1 cellular context compared by ENCODE assay signal in genomic region chr1:150160964-150161626, GRCh38.
A peak's percentile ranks its signal among the peaks of the same experiment; 100 is the strongest.
TF ChIP-seq lines count a peak whose summit lies in the region.

No MANE protein-coding gene starts in this region.

TF ChIP-seq in GM12878, 131 proteins besides CTCF, POLR2A, EP300 and RAD21 (continued from another document):
- TF ChIP-seq ZNF687 (IDR thresholded peaks at IDR 0.05) (peak; percentile 91), NR2C2 (IDR thresholded peaks at IDR 0.05; ENCODE audit: borderline replicate concordance, control insufficient read depth, insufficient read length, low read depth) (no peak), BHLHE40 (IDR thresholded peaks at IDR 0.05; ENCODE audit: borderline replicate concordance in 1 of 2, low read depth in 2 of 2, low read length in 1 of 2) (0 out of 4 replicates have a peak, but pooled peaks of 1 of the 2 experiments have one; percentile 28), MAX (IDR thresholded peaks at IDR 0.05; ENCODE audit: low read depth, low read length) (peak; percentile 45; the same call in 1 of the 2 replicates), SMARCA5 (IDR thresholded peaks at IDR 0.05) (0 out of 2 replicates have a peak, but pooled peaks have one; percentile 11), POLR2AphosphoS2 (IDR thresholded peaks at IDR 0.05; ENCODE audit: low read depth, low read length) (peak; percentile 11; the same call in 1 of the 2 replicates), JUNB (IDR thresholded peaks at IDR 0.05) (no peak), ATF7 (IDR thresholded peaks at IDR 0.05; ENCODE audit: low read depth) (peak; percentile 10; the same call in 1 of the 2 replicates), MEF2A (IDR thresholded peaks at IDR 0.05; ENCODE audit: insufficient read depth, low read depth, low read length) (0 out of 2 replicates have a peak, but pooled peaks have one; percentile 4), BACH1 (IDR thresholded peaks at IDR 0.05; ENCODE audit: borderline replicate concordance) (peak; percentile 36; the same call in 1 of the 2 replicates), PRDM15 (CRISPR knock-in tag; IDR thresholded peaks at IDR 0.05) (peak; percentile 75), MEF2B (IDR thresholded peaks at IDR 0.05; ENCODE audit: partially characterized antibody, poor library complexity, severe bottlenecking) (peak; percentile 79), SMAD5 (IDR thresholded peaks at IDR 0.05; ENCODE audit: low read depth) (peak; percentile 53; the same call in 1 of the 2 replicates), CHD2 (IDR thresholded peaks at IDR 0.05; ENCODE audit: borderline replicate concordance, low read depth, low read length) (0 out of 2 replicates have a peak, but pooled peaks have one; percentile 33), PAX5 (IDR thresholded peaks at IDR 0.05; ENCODE audit: borderline replicate concordance, low read depth, low read length) (0 out of 2 replicates have a peak, but pooled peaks have one; percentile 15), JUND (IDR thresholded peaks at IDR 0.05; ENCODE audit: low read depth, low read length) (peak; percentile 28; the same call in 1 of the 2 replicates), POLR2AphosphoS5 (IDR thresholded peaks at IDR 0.05; ENCODE audit: low read length) (peak; percentile 62), SKIL (IDR thresholded peaks at IDR 0.05; ENCODE audit: low read depth, poor library complexity, severe bottlenecking) (peak; percentile 16)
- TF ChIP-seq, protein P1, sequence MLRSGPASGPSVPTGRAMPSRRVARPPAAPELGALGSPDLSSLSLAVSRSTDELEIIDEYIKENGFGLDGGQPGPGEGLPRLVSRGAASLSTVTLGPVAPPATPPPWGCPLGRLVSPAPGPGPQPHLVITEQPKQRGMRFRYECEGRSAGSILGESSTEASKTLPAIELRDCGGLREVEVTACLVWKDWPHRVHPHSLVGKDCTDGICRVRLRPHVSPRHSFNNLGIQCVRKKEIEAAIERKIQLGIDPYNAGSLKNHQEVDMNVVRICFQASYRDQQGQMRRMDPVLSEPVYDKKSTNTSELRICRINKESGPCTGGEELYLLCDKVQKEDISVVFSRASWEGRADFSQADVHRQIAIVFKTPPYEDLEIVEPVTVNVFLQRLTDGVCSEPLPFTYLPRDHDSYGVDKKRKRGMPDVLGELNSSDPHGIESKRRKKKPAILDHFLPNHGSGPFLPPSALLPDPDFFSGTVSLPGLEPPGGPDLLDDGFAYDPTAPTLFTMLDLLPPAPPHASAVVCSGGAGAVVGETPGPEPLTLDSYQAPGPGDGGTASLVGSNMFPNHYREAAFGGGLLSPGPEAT (IDR thresholded peaks at IDR 0.05; ENCODE audit: low read depth) = no peak
- TF ChIP-seq, protein P2, sequence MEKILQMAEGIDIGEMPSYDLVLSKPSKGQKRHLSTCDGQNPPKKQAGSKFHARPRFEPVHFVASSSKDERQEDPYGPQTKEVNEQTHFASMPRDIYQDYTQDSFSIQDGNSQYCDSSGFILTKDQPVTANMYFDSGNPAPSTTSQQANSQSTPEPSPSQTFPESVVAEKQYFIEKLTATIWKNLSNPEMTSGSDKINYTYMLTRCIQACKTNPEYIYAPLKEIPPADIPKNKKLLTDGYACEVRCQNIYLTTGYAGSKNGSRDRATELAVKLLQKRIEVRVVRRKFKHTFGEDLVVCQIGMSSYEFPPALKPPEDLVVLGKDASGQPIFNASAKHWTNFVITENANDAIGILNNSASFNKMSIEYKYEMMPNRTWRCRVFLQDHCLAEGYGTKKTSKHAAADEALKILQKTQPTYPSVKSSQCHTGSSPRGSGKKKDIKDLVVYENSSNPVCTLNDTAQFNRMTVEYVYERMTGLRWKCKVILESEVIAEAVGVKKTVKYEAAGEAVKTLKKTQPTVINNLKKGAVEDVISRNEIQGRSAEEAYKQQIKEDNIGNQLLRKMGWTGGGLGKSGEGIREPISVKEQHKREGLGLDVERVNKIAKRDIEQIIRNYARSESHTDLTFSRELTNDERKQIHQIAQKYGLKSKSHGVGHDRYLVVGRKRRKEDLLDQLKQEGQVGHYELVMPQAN (conservative IDR thresholded peaks at IDR 0.05) = 0 out of 2 replicates have a peak, but pooled peaks have one; percentile 30
- TF ChIP-seq, protein P3, sequence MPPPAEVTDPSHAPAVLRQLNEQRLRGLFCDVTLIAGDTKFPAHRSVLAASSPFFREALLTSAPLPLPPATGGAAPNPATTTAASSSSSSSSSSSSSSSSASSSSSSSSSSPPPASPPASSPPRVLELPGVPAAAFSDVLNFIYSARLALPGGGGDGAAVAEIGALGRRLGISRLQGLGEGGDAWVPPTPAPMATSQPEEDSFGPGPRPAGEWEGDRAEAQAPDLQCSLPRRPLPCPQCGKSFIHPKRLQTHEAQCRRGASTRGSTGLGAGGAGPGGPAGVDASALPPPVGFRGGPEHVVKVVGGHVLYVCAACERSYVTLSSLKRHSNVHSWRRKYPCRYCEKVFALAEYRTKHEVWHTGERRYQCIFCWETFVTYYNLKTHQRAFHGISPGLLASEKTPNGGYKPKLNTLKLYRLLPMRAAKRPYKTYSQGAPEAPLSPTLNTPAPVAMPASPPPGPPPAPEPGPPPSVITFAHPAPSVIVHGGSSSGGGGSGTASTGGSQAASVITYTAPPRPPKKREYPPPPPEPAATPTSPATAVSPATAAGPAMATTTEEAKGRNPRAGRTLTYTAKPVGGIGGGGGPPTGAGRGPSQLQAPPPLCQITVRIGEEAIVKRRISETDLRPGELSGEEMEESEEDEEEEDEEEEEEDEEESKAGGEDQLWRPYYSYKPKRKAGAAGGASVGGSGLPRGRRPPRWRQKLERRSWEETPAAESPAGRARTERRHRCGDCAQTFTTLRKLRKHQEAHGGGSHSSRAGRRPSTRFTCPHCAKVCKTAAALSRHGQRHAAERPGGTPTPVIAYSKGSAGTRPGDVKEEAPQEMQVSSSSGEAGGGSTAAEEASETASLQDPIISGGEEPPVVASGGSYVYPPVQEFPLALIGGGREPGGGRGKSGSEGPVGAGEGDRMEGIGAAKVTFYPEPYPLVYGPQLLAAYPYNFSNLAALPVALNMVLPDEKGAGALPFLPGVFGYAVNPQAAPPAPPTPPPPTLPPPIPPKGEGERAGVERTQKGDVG (CRISPR knock-in tag; IDR thresholded peaks at IDR 0.05) = peak; percentile 70; the same call in 1 of the 2 replicates
- TF ChIP-seq, protein P4, sequence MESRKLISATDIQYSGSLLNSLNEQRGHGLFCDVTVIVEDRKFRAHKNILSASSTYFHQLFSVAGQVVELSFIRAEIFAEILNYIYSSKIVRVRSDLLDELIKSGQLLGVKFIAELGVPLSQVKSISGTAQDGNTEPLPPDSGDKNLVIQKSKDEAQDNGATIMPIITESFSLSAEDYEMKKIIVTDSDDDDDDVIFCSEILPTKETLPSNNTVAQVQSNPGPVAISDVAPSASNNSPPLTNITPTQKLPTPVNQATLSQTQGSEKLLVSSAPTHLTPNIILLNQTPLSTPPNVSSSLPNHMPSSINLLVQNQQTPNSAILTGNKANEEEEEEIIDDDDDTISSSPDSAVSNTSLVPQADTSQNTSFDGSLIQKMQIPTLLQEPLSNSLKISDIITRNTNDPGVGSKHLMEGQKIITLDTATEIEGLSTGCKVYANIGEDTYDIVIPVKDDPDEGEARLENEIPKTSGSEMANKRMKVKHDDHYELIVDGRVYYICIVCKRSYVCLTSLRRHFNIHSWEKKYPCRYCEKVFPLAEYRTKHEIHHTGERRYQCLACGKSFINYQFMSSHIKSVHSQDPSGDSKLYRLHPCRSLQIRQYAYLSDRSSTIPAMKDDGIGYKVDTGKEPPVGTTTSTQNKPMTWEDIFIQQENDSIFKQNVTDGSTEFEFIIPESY (IDR thresholded peaks at IDR 0.05) = 0 out of 2 replicates have a peak, but pooled peaks have one; percentile 7
- TF ChIP-seq, protein P5, sequence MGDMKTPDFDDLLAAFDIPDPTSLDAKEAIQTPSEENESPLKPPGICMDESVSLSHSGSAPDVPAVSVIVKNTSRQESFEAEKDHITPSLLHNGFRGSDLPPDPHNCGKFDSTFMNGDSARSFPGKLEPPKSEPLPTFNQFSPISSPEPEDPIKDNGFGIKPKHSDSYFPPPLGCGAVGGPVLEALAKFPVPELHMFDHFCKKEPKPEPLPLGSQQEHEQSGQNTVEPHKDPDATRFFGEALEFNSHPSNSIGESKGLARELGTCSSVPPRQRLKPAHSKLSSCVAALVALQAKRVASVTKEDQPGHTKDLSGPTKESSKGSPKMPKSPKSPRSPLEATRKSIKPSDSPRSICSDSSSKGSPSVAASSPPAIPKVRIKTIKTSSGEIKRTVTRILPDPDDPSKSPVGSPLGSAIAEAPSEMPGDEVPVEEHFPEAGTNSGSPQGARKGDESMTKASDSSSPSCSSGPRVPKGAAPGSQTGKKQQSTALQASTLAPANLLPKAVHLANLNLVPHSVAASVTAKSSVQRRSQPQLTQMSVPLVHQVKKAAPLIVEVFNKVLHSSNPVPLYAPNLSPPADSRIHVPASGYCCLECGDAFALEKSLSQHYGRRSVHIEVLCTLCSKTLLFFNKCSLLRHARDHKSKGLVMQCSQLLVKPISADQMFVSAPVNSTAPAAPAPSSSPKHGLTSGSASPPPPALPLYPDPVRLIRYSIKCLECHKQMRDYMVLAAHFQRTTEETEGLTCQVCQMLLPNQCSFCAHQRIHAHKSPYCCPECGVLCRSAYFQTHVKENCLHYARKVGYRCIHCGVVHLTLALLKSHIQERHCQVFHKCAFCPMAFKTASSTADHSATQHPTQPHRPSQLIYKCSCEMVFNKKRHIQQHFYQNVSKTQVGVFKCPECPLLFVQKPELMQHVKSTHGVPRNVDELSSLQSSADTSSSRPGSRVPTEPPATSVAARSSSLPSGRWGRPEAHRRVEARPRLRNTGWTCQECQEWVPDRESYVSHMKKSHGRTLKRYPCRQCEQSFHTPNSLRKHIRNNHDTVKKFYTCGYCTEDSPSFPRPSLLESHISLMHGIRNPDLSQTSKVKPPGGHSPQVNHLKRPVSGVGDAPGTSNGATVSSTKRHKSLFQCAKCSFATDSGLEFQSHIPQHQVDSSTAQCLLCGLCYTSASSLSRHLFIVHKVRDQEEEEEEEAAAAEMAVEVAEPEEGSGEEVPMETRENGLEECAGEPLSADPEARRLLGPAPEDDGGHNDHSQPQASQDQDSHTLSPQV (IDR thresholded peaks at IDR 0.05) = no peak
